21 cellular contexts compared by ENCODE assay signal in genomic region chr2:47293967-47294366, GRCh38.
DNase-seq lines count a peak whose midpoint lies in the region; ATAC-seq, FAIRE-seq and TF ChIP-seq lines count a peak whose summit lies in the region.
"Had no signal": no experiment of that assay in that cellular context is flagged by ENCODE, and none has a peak within 500 bp of the region (broad histone marks: within the 10 kb centered on the region; RNA-seq: fewer than 3 reads in every experiment).

No MANE protein-coding gene starts in this region.

- no peaks in the 10 kb centered on the region for H4K20me1 ChIP-seq in astrocyte (ENCODE audit: insufficient read depth, low read length)
- H4K20me1 ChIP-seq: BLaER1 had no signal

- DNase-seq in Calu3 (peak; percentile 28), astrocyte (ENCODE audit: low read depth) (no peak), mucosa of descending colon (peak in 2 of 3 donors; percentile 47 to 51), transverse colon (peak; percentile 50), nucleus accumbens (lab: John Stamatoyannopoulos, UW) (no peak), AG08395 (ENCODE audit: low spot score) (no peak)
- DNase-seq: CD8-positive, alpha-beta memory T cell; Karpas-422; NCI-H1436 treated with DMSO at 0.1 percent for 48 hours; NCI-H2029; NCI-H345; NCI-H524 treated with DMSO at 0.1 percent for 48 hours had no signal

- WGBS in transverse colon (ENCODE audit: low coverage in 1 of 2), 2 donors, result 72 to 77% methylated on average over 2 to 6 of the region's 6 CpGs

- TF ChIP-seq EP300 in transverse colon (IDR thresholded peaks at IDR 0.05; ENCODE audit: low read depth), result no peak

- FAIRE-seq in astrocyte (lab: Jason Lieb, UNC), result no peak
- FAIRE-seq: A204.1, D721Med, GM12891, H54, HTR-8/SVneo had no signal

- intact Hi-C loops in Calu3 (cut with micrococcal nuclease; ENCODE audit: unreplicated experiment) (no loop called here), mucosa of descending colon (cut with DNase I, micrococcal nuclease) (no loop called here), transverse colon (cut with DNase I; ENCODE audit: low total_unique reads) (no loop called here)

- H2AFZ ChIP-seq in astrocyte (ENCODE audit: low read depth, low read length), result no peak overlapping the region
- H2AFZ ChIP-seq: PC-9 had no signal

- BruUV-seq in Calu3 (replicated peaks; lab: Mats Ljungman, UMichigan), result no TSS peak

- H3K27ac ChIP-seq in astrocyte (ENCODE audit: low read depth, low read length), result no peak overlapping the region
- H3K27ac ChIP-seq in transverse colon, result no peak overlapping the region
- H3K27ac ChIP-seq: BLaER1, PC-9 had no signal

- H3K4me3 Mint-ChIP-seq in Calu3 (ENCODE audit: low read depth, unreplicated experiment) (peak overlapping the region; percentile 22), astrocyte (ENCODE audit: unreplicated experiment) (no peak overlapping the region)
- H3K4me3 Mint-ChIP-seq: CD8-positive, alpha-beta memory T cell; IgD-negative memory B cell had no signal

- H3K4me2 ChIP-seq in astrocyte (ENCODE audit: low read length), result no peak overlapping the region
- H3K4me2 ChIP-seq: BLaER1, PC-9 had no signal

- H3K4me1 ChIP-seq in astrocyte (ENCODE audit: insufficient read depth, low read length) (peaks cover 6% of the 10 kb centered on the region), mucosa of descending colon (ENCODE audit: low read depth) (peaks cover 2% of the 10 kb centered on the region), transverse colon (peaks cover 4 to 9% (median 7%) of the 10 kb centered on the region in 4 donors)

- no peak for TF ChIP-seq CTCF in Calu3 (IDR thresholded peaks at IDR 0.05; ENCODE audit: unreplicated experiment)
- TF ChIP-seq CTCF in astrocyte (IDR thresholded peaks at IDR 0.05; ENCODE audit: insufficient read depth, low read depth, low read length), result no peak
- no peak for TF ChIP-seq CTCF in mucosa of descending colon (IDR thresholded peaks at IDR 0.05)
- TF ChIP-seq CTCF in transverse colon (IDR thresholded peaks at IDR 0.05), result no peak

- no peak for TF ChIP-seq POLR2A in transverse colon (IDR thresholded peaks at IDR 0.05)

- peak; percentile 72 for ATAC-seq in mucosa of descending colon
- no peak for ATAC-seq in HG02798 (IDR thresholded peaks at IDR 0.05; ENCODE audit: poor library complexity, unreplicated experiment)

- in situ Hi-C loops in transverse colon (cut with MboI; ENCODE audit: low pct_ligation_motif_present in 1 of 4, low pct_unique_long_range_greater_than_20kb in 1 of 4, low sequenced_read_pairs in 3 of 4), result no loop called here

- no peaks in the 10 kb centered on the region for H3K9me3 ChIP-seq in astrocyte (ENCODE audit: insufficient read depth, low read depth, low read length)
- H3K9me3 ChIP-seq in mucosa of descending colon, result no peaks in the 10 kb centered on the region
- H3K9me3 ChIP-seq in transverse colon, result no peaks in the 10 kb centered on the region
- H3K9me3 ChIP-seq: BLaER1 had no signal

- no peak overlapping the region for H3K9ac ChIP-seq in astrocyte (ENCODE audit: low read length)
- H3K9ac ChIP-seq: BLaER1 had no signal

- H3K4me3 ChIP-seq in astrocyte (ENCODE audit: insufficient read depth, low read depth, low read length), result no peak overlapping the region
- no peak overlapping the region for H3K4me3 ChIP-seq in mucosa of descending colon
- no peak overlapping the region for H3K4me3 ChIP-seq in transverse colon
- H3K4me3 ChIP-seq: BLaER1, PC-9 had no signal

- H3K36me3 ChIP-seq in astrocyte (ENCODE audit: insufficient read depth, low read length) (no peaks in the 10 kb centered on the region), mucosa of descending colon (ENCODE audit: low read depth) (no peaks in the 10 kb centered on the region), transverse colon (no peaks in the 10 kb centered on the region)
- H3K36me3 ChIP-seq: BLaER1 had no signal

- H3K4me1 Mint-ChIP-seq in Calu3 (ENCODE audit: low read depth, unreplicated experiment), result peaks cover 16% of the 10 kb centered on the region
- H3K4me1 Mint-ChIP-seq in astrocyte (ENCODE audit: low read depth, unreplicated experiment), result peaks cover 20% of the 10 kb centered on the region
- H3K4me1 Mint-ChIP-seq: CD8-positive, alpha-beta memory T cell had no signal

- peaks cover 5% of the 10 kb centered on the region for H3K36me3 Mint-ChIP-seq in Calu3 (ENCODE audit: insufficient read depth, unreplicated experiment)
- no peaks in the 10 kb centered on the region for H3K36me3 Mint-ChIP-seq in astrocyte (ENCODE audit: low read depth, unreplicated experiment)
- H3K36me3 Mint-ChIP-seq: CD8-positive, alpha-beta memory T cell had no signal

- H3K9me3 Mint-ChIP-seq in Calu3 (ENCODE audit: low read depth, unreplicated experiment), result no peaks in the 10 kb centered on the region
- H3K9me3 Mint-ChIP-seq in astrocyte (ENCODE audit: unreplicated experiment), result no peaks in the 10 kb centered on the region
- H3K9me3 Mint-ChIP-seq: CD8-positive, alpha-beta memory T cell; IgD-negative memory B cell had no signal

- H3K27ac Mint-ChIP-seq in Calu3 (ENCODE audit: unreplicated experiment), result peak overlapping the region; percentile 41
- H3K27ac Mint-ChIP-seq in astrocyte (ENCODE audit: unreplicated experiment), result peak overlapping the region; percentile 3
- H3K27ac Mint-ChIP-seq: IgD-negative memory B cell had no signal

- H3K27me3 ChIP-seq in astrocyte (ENCODE audit: insufficient read depth, low read length) (no peaks in the 10 kb centered on the region), transverse colon (no peaks in the 10 kb centered on the region)
- H3K27me3 ChIP-seq: BLaER1 had no signal

- H3K27me3 Mint-ChIP-seq in Calu3 (ENCODE audit: unreplicated experiment), result no peaks in the 10 kb centered on the region
- H3K27me3 Mint-ChIP-seq in astrocyte (ENCODE audit: low read depth, unreplicated experiment), result peaks cover 2% of the 10 kb centered on the region
- H3K27me3 Mint-ChIP-seq: IgD-negative memory B cell had no signal

- CTCF ChIA-PET in Calu3 (lab: Charles Lee), result no interaction called here

- H3K79me2 ChIP-seq in astrocyte (ENCODE audit: insufficient read depth, low read length), result no peaks in the 10 kb centered on the region

Comparison
In these comparisons a context has a peak if more than half of its experiments do, and no peak if none do; other contexts are left out.
1. DNase-seq: peak in Calu3 (single experiment), mucosa of descending colon (2 of 3) and transverse colon (single experiment); none in astrocyte (single experiment), nucleus accumbens (0 of 56) and AG08395 (single experiment).